In the genomic region with DNA sequence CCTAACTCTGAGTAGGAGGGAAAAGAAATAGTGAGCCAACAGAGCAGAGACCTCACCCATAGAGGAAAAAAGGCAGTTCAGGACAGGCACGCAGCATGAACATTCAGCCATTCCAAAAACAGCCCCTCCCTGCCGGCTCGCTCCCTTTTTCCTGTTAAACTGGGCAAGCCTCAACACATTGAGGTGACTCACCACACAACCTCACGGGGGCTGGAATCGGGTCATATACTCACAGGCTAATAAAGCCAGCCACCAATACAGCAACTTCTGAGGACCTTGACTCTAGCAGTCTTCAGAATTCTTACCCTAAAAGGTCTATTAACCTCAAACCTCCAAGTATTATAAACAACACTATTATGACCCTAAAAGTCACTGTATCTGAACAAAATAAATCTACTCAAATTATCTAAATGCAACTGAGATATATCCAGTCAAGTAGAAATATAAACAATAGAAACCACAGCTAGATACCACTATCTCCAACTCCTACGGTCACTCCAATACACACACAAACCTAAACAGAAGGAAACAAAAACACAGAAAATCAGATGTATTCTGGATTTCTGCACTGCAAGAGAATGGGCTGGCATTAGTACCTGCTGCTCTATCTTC, we compare ENCODE assay signal across 8 cellular contexts. TPM values are rescaled to one million over a fixed set of nuclear protein-coding genes. Genes with fewer than 3 reads are reported as not detected.
DNase-seq lines count a peak whose midpoint lies in the region; ATAC-seq, FAIRE-seq and TF ChIP-seq lines count a peak whose summit lies in the region.

No MANE protein-coding gene starts in this region.

- H3K4me1 Mint-ChIP-seq in activated naive CD8-positive, alpha-beta T cell treated with anti-CD3 and anti-CD28 coated beads for 36 hours, result peaks cover 56% of the 10 kb centered on the region
- H3K4me1 Mint-ChIP-seq in stimulated activated memory B cell treated with anti-CD40 and anti-IgM and Interleukin-4, amounts not matched to agents 10 μg/mL and 1 μg/mL and 100 μg/mL, for 72 hours, result peaks cover 3% of the 10 kb centered on the region
- H3K4me1 Mint-ChIP-seq in activated CD4-positive, alpha-beta T cell treated with anti-CD3 and anti-CD28 coated beads, Interleukin-2, amount 10 ng/mL, durations not matched to agents 24 days and 14 days, result peaks cover 37% of the 10 kb centered on the region

- H3K4me3 ChIP-seq in small intestine (ENCODE audit: low read depth in 1 of 2, low read length in 2 of 2), result no peak overlapping the region

- POLR2A ChIA-PET in HEK293T (lab: Yijun Ruan, JAX), result interaction anchor here (1.2 to 1.6 kb wide), 2 partner anchors 23 to 350 kb away, joined by 3 to 4 read pairs; no protein-coding TSS in a partner anchor

- H3K9me3 Mint-ChIP-seq in activated naive CD8-positive, alpha-beta T cell treated with anti-CD3 and anti-CD28 coated beads for 36 hours, result no peaks in the 10 kb centered on the region
- no peaks in the 10 kb centered on the region for H3K9me3 Mint-ChIP-seq in stimulated activated memory B cell treated with anti-CD40 and anti-IgM and Interleukin-4, amounts not matched to agents 10 μg/mL and 1 μg/mL and 100 μg/mL, for 72 hours
- no peaks in the 10 kb centered on the region for H3K9me3 Mint-ChIP-seq in activated CD4-positive, alpha-beta T cell treated with anti-CD3 and anti-CD28 coated beads, Interleukin-2, amount 10 ng/mL, durations not matched to agents 24 days and 14 days

- peaks cover 0 to 9% of the 10 kb centered on the region in 2 donors for H3K4me1 ChIP-seq in small intestine (ENCODE audit: control insufficient read depth in 2 of 2, insufficient read depth in 1 of 2, low read depth in 1 of 2, low read length in 1 of 2)

- H3K9me3 ChIP-seq in small intestine (ENCODE audit: control insufficient read depth, low read depth), result no peaks in the 10 kb centered on the region

- peak overlapping the region; percentile 49 for H3K27ac Mint-ChIP-seq in activated naive CD8-positive, alpha-beta T cell treated with anti-CD3 and anti-CD28 coated beads for 36 hours
- no peak overlapping the region for H3K27ac Mint-ChIP-seq in stimulated activated memory B cell treated with anti-CD40 and anti-IgM and Interleukin-4, amounts not matched to agents 10 μg/mL and 1 μg/mL and 100 μg/mL, for 72 hours
- no peak overlapping the region for H3K27ac Mint-ChIP-seq in activated CD4-positive, alpha-beta T cell treated with anti-CD3 and anti-CD28 coated beads, Interleukin-2, amount 10 ng/mL, durations not matched to agents 24 days and 14 days

- no peaks in the 10 kb centered on the region for H3K27me3 ChIP-seq in small intestine (ENCODE audit: control insufficient read depth in 2 of 2, insufficient read depth in 2 of 2, low read length in 2 of 2)

- intact Hi-C loops in activated CD4-positive, alpha-beta T cell treated with anti-CD3 and anti-CD28 coated beads, Interleukin-2, amount 10 ng/mL, durations not matched to agents 24 days and 14 days (cut with micrococcal nuclease), result no loop called here

- peaks cover 0 to 5% of the 10 kb centered on the region in 2 donors for H3K36me3 ChIP-seq in small intestine (ENCODE audit: control insufficient read depth in 2 of 2, insufficient read depth in 2 of 2, low read length in 2 of 2)

- H3K27me3 Mint-ChIP-seq in activated naive CD8-positive, alpha-beta T cell treated with anti-CD3 and anti-CD28 coated beads for 36 hours, result no peaks in the 10 kb centered on the region
- peaks cover 22% of the 10 kb centered on the region for H3K27me3 Mint-ChIP-seq in stimulated activated memory B cell treated with anti-CD40 and anti-IgM and Interleukin-4, amounts not matched to agents 10 μg/mL and 1 μg/mL and 100 μg/mL, for 72 hours
- no peaks in the 10 kb centered on the region for H3K27me3 Mint-ChIP-seq in activated CD4-positive, alpha-beta T cell treated with anti-CD3 and anti-CD28 coated beads, Interleukin-2, amount 10 ng/mL, durations not matched to agents 24 days and 14 days

- H3K4me3 Mint-ChIP-seq in activated naive CD8-positive, alpha-beta T cell treated with anti-CD3 and anti-CD28 coated beads for 36 hours, result no peak overlapping the region
- no peak overlapping the region for H3K4me3 Mint-ChIP-seq in stimulated activated memory B cell treated with anti-CD40 and anti-IgM and Interleukin-4, amounts not matched to agents 10 μg/mL and 1 μg/mL and 100 μg/mL, for 72 hours
- no peak overlapping the region for H3K4me3 Mint-ChIP-seq in activated CD4-positive, alpha-beta T cell treated with anti-CD3 and anti-CD28 coated beads, Interleukin-2, amount 10 ng/mL, durations not matched to agents 24 days and 14 days

- peaks cover 80% of the 10 kb centered on the region for H3K36me3 Mint-ChIP-seq in activated naive CD8-positive, alpha-beta T cell treated with anti-CD3 and anti-CD28 coated beads for 36 hours
- H3K36me3 Mint-ChIP-seq in stimulated activated memory B cell treated with anti-CD40 and anti-IgM and Interleukin-4, amounts not matched to agents 10 μg/mL and 1 μg/mL and 100 μg/mL, for 72 hours, result no peaks in the 10 kb centered on the region
- peaks cover 57% of the 10 kb centered on the region for H3K36me3 Mint-ChIP-seq in activated CD4-positive, alpha-beta T cell treated with anti-CD3 and anti-CD28 coated beads, Interleukin-2, amount 10 ng/mL, durations not matched to agents 24 days and 14 days (ENCODE audit: low read depth)

- CTCF ChIA-PET in HEK293T (lab: Yijun Ruan, JAX), result interaction anchor here (2.5 kb wide), 1 partner anchor 33 kb away, joined by 14 read pairs; no protein-coding TSS in a partner anchor

- H3K27ac ChIP-seq in small intestine (ENCODE audit: low read depth in 1 of 2, low read length in 1 of 2), result peak overlapping the region in 1 of 2 donors; percentile 48

- ATAC-seq in stimulated activated memory B cell treated with anti-CD40 and anti-IgM and Interleukin-4, amounts not matched to agents 10 μg/mL and 1 μg/mL and 100 μg/mL, for 72 hours, result no peak
- ATAC-seq in HG03354 (IDR thresholded peaks at IDR 0.05; ENCODE audit: poor library complexity, severe bottlenecking, unreplicated experiment), result no peak
- no peak for ATAC-seq in stimulated activated naive CD8-positive, alpha-beta T cell treated with anti-CD3 and anti-CD28 coated beads, Interleukin-15, Interleukin-2, amounts not matched to agents 100 U/mL and 50 U/mL, for 24 hours

- no peak for FAIRE-seq in small intestine (lab: Jason Lieb, UNC)

- 44 to 59% (median 54%) methylated on average over 6 of the region's 6 CpGs for WGBS in small intestine, 3 donors

- DNase-seq in HEK293T (ENCODE audit: extremely low spot score) (peak; percentile 70), hypothalamus (lab: John Stamatoyannopoulos, UW) (peak in 32 of 51 donors; percentile 0 to 72 (median 20)), small intestine (peak; percentile 5)
- no peak for DNase-seq in activated naive CD8-positive, alpha-beta T cell treated with anti-CD3 and anti-CD28 coated beads for 36 hours
- no peak for DNase-seq in activated CD4-positive, alpha-beta T cell treated with anti-CD3 and anti-CD28 coated beads, Interleukin-2, amount 10 ng/mL, durations not matched to agents 24 days and 14 days
- DNase-seq in stimulated activated naive CD8-positive, alpha-beta T cell treated with anti-CD3 and anti-CD28 coated beads, Interleukin-15, Interleukin-2, amounts not matched to agents 100 U/mL and 50 U/mL, for 24 hours, result no peak

TF ChIP-seq in HEK293T, 16 proteins besides CTCF, POLR2A, EP300 and RAD21:
- no peak for TF ChIP-seq SP1 (IDR thresholded peaks at IDR 0.05)
- no peak for TF ChIP-seq L3MBTL2 (conservative IDR thresholded peaks at IDR 0.05)
- TF ChIP-seq BHLHE40 (IDR thresholded peaks at IDR 0.05; ENCODE audit: borderline replicate concordance), result no peak
TF ChIP-seq in HEK293T: peak in this region for 0.

RNA-seq across cellular contexts. Expression of a gene that starts 6.3 kb away (rescaled TPM):
- 100 to 1,000 TPM; 276 to 279 TPM for total RNA-seq in activated naive CD8-positive, alpha-beta T cell treated with anti-CD3 and anti-CD28 coated beads for 36 hours
- polyA plus RNA-seq in small intestine, result 100 to 1,000 TPM in 1 of 3 donors, 10 to 100 TPM in 2; 61.3 to 183 (median 73.6) TPM
- total RNA-seq in activated CD4-positive, alpha-beta T cell treated with anti-CD3 and anti-CD28 coated beads, Interleukin-2, amount 10 ng/mL, durations not matched to agents 24 days and 14 days, result 199 and 203 TPM in 2 replicates

RNA-seq across cellular contexts. Expression of a gene that starts 43.0 kb away (rescaled TPM):
- total RNA-seq in activated naive CD8-positive, alpha-beta T cell treated with anti-CD3 and anti-CD28 coated beads for 36 hours, result under 1 TPM; 0.46 to 0.56 TPM
- polyA plus RNA-seq in small intestine, result 1 to 10 TPM; 3.2 to 8.1 (median 6.4) TPM
- total RNA-seq in activated CD4-positive, alpha-beta T cell treated with anti-CD3 and anti-CD28 coated beads, Interleukin-2, amount 10 ng/mL, durations not matched to agents 24 days and 14 days, result not detected in 2 replicates

Comparison
In these comparisons a context has a peak if more than half of its experiments do, and no peak if none do; other contexts are left out.
1. DNase-seq: peak in HEK293T (single experiment), hypothalamus (32 of 51) and small intestine (single experiment); none in activated naive CD8-positive, alpha-beta T cell treated with anti-CD3 and anti-CD28 coated beads for 36 hours (single experiment), activated CD4-positive, alpha-beta T cell treated with anti-CD3 and anti-CD28 coated beads, Interleukin-2, amount 10 ng/mL, durations not matched to agents 24 days and 14 days (single experiment) and stimulated activated naive CD8-positive, alpha-beta T cell treated with anti-CD3 and anti-CD28 coated beads, Interleukin-15, Interleukin-2, amounts not matched to agents 100 U/mL and 50 U/mL, for 24 hours (single experiment).